In genomic region chr11:113540416-113541330, GRCh38 we compare ENCODE assay signal across 1 cellular context.
TF ChIP-seq lines count a peak whose summit lies in the region.

No MANE protein-coding gene starts in this region.

TF ChIP-seq in IMR-90, 13 proteins besides CTCF, POLR2A, EP300 and RAD21 (continued from another document):
- TF ChIP-seq FOS (IDR thresholded peaks at IDR 0.05; ENCODE audit: low read depth, low read length) (no peak), ELK1 (IDR thresholded peaks at IDR 0.05; ENCODE audit: borderline replicate concordance, low read depth, low read length) (no peak)
